In the genomic region with DNA sequence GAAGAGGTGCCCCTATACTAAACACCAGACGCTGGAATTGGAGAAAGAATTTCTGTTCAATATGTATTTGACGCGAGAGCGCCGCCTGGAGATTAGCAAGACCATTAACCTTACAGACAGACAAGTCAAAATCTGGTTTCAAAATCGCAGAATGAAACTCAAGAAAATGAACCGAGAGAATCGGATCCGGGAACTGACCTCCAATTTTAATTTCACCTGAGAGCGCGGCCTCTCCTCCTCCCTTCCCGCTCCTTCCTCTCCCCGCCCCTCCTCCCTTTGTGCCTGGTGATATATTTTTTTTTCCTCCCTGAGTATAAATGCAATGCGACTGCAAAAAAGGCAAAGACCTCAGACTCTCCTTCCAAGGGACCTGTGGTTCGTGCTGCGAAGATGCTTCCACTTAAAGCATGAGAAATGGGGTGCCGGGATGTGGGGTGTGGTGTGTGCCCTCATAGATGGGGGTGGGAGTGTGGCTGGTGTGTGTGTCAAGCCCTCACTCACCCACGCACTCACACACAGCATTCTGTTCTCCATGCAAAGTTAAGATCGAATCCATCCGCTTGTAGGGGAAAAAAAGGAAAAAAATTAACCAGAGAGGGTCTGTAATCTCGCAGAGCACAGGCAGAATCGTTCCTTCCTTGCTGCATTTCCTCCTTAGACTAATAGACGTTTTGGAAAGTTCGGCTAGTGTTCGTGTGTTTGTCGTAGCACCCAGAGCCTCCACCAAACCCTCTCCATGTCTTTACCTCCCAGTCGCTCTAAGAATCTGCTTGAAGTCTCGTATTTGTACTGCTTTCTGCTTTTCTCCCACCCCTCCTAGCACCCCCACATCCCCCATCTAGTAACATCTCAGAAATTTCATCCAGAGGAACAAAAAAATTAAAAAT, we compare ENCODE assay signal across 8 cellular contexts.
DNase-seq lines count a peak whose midpoint lies in the region; ATAC-seq and TF ChIP-seq lines count a peak whose summit lies in the region.

No MANE protein-coding gene starts in this region.

- H3K4me3 ChIP-seq in Loucy (ENCODE audit: low read length, poor library complexity, severe bottlenecking) (peak overlapping the region; percentile 84), WI38 (ENCODE audit: low read depth, low read length) (no peak overlapping the region)

- peak overlapping the region; percentile 98 for H3K4me2 ChIP-seq in Loucy (ENCODE audit: low read depth, low read length, poor library complexity, severe bottlenecking)

- no peaks in the 10 kb centered on the region for H3K27me3 ChIP-seq in Loucy (ENCODE audit: insufficient read depth, low read length, poor library complexity, severe bottlenecking)

- DNase-seq in activated naive CD4-positive, alpha-beta T cell treated with anti-CD3 and anti-CD28 coated beads, Interleukin-2, amount 10 ng/mL, durations not matched to agents 7 days and 5 days, result peak; percentile 61
- DNase-seq in activated naive CD4-positive, alpha-beta T cell treated with anti-CD3 and anti-CD28 coated beads, Interleukin-2, amount 50 U/mL, for 16 hours, result no peak
- DNase-seq in kidney tubule cell (ENCODE audit: low spot score), result peak; percentile 73
- no peak for DNase-seq in HuH-7 (ENCODE audit: low spot score)

- H3K27ac Mint-ChIP-seq in activated naive CD4-positive, alpha-beta T cell treated with anti-CD3 and anti-CD28 coated beads, Interleukin-2, amount 10 ng/mL, durations not matched to agents 7 days and 5 days, result no peak overlapping the region

- peak overlapping the region; percentile 25 for H3K4me3 Mint-ChIP-seq in activated naive CD4-positive, alpha-beta T cell treated with anti-CD3 and anti-CD28 coated beads, Interleukin-2, amount 10 ng/mL, durations not matched to agents 7 days and 5 days

- ATAC-seq in HG02610 (IDR thresholded peaks at IDR 0.05; ENCODE audit: unreplicated experiment), result no peak
- ATAC-seq in HG03442 (IDR thresholded peaks at IDR 0.05; ENCODE audit: unreplicated experiment), result no peak

- H3K27me3 Mint-ChIP-seq in activated naive CD4-positive, alpha-beta T cell treated with anti-CD3 and anti-CD28 coated beads, Interleukin-2, amount 10 ng/mL, durations not matched to agents 7 days and 5 days, result peaks cover 100% of the 10 kb centered on the region

- H3K36me3 Mint-ChIP-seq in activated naive CD4-positive, alpha-beta T cell treated with anti-CD3 and anti-CD28 coated beads, Interleukin-2, amount 10 ng/mL, durations not matched to agents 7 days and 5 days, result peaks cover 2% of the 10 kb centered on the region

- H3K9me2 ChIP-seq in Loucy (replicated peaks; ENCODE audit: low read depth, low read length), result no peaks in the 10 kb centered on the region

- H2AFZ ChIP-seq in Loucy (ENCODE audit: low read length), result peak overlapping the region; percentile 73

- H3F3A ChIP-seq in Loucy (ENCODE audit: low read depth), result no peaks in the 10 kb centered on the region

- peaks cover 33% of the 10 kb centered on the region for H3K4me1 Mint-ChIP-seq in activated naive CD4-positive, alpha-beta T cell treated with anti-CD3 and anti-CD28 coated beads, Interleukin-2, amount 10 ng/mL, durations not matched to agents 7 days and 5 days

- no peaks in the 10 kb centered on the region for H3K36me3 ChIP-seq in Loucy (ENCODE audit: insufficient read depth, low read length)

- no peaks in the 10 kb centered on the region for H3K9me3 ChIP-seq in Loucy (ENCODE audit: insufficient read depth, low read depth, low read length)

- H3K4me1 ChIP-seq in Loucy (ENCODE audit: insufficient read depth, low read length, poor library complexity, severe bottlenecking), result peaks cover 55% of the 10 kb centered on the region

- CTCF ChIA-PET in activated naive CD4-positive, alpha-beta T cell treated with anti-CD3 and anti-CD28 coated beads, Interleukin-2, amount 10 ng/mL, durations not matched to agents 7 days and 5 days (lab: Charles Lee), result interaction anchor here (1.3 to 2.1 kb wide), 7 partner anchors 43 to 242 kb away, joined by 3 to 7 read pairs (median 6); a partner anchor contains a TSS

- peak; percentile 80 for TF ChIP-seq CTCF in Loucy (conservative IDR thresholded peaks at IDR 0.05; ENCODE audit: low read length)
- 0 out of 2 replicates have a peak, but pooled peaks have one; percentile 22 for TF ChIP-seq CTCF in WI38 (IDR thresholded peaks at IDR 0.05; ENCODE audit: low read depth, low read length)

- H3K9me3 Mint-ChIP-seq in activated naive CD4-positive, alpha-beta T cell treated with anti-CD3 and anti-CD28 coated beads, Interleukin-2, amount 10 ng/mL, durations not matched to agents 7 days and 5 days, result no peaks in the 10 kb centered on the region

- peaks cover 31% of the 10 kb centered on the region for H3K79me2 ChIP-seq in Loucy (ENCODE audit: insufficient read depth, low read length)

- H4K20me1 ChIP-seq in Loucy (ENCODE audit: insufficient read depth, low read length, poor library complexity, severe bottlenecking), result no peaks in the 10 kb centered on the region

- H3K9ac ChIP-seq in Loucy (ENCODE audit: low read depth, low read length, poor library complexity, severe bottlenecking), result peak overlapping the region; percentile 74

Comparison
In these comparisons a context has a peak if more than half of its experiments do, and no peak if none do; other contexts are left out.
1. DNase-seq: peak in activated naive CD4-positive, alpha-beta T cell treated with anti-CD3 and anti-CD28 coated beads, Interleukin-2, amount 10 ng/mL, durations not matched to agents 7 days and 5 days (single experiment) and kidney tubule cell (single experiment); none in activated naive CD4-positive, alpha-beta T cell treated with anti-CD3 and anti-CD28 coated beads, Interleukin-2, amount 50 U/mL, for 16 hours (single experiment) and HuH-7 (single experiment).